1 cellular context compared by ENCODE assay signal in genomic region chr18:9869713-9870430, GRCh38.
A peak's percentile ranks its signal among the peaks of the same experiment; 100 is the strongest.
TF ChIP-seq lines count a peak whose summit lies in the region.

No MANE protein-coding gene starts in this region.

TF ChIP-seq in HepG2, 621 proteins besides CTCF, POLR2A, EP300 and RAD21 (continued from another document and continues in another):
- TF ChIP-seq HMGXB3 (CRISPR knock-in tag; IDR thresholded peaks at IDR 0.05; ENCODE audit: borderline replicate concordance) (0 out of 2 replicates have a peak, but pooled peaks have one; percentile 25), HNF1B (CRISPR knock-in tag; IDR thresholded peaks at IDR 0.05) (0 out of 2 replicates have a peak, but pooled peaks have one; percentile 15), KLF12 (CRISPR knock-in tag; IDR thresholded peaks at IDR 0.05; ENCODE audit: borderline replicate concordance) (no peak), RERE (CRISPR knock-in tag; IDR thresholded peaks at IDR 0.05; ENCODE audit: low read depth) (peak; percentile 58; the same call in 1 of the 2 replicates), ZNF34 (CRISPR knock-in tag; IDR thresholded peaks at IDR 0.05; ENCODE audit: borderline replicate concordance) (no peak), ZNF850 (CRISPR knock-in tag; conservative IDR thresholded peaks at IDR 0.05) (no peak), NCOA5 (CRISPR knock-in tag; IDR thresholded peaks at IDR 0.05) (no peak), ZNF546 (CRISPR knock-in tag; conservative IDR thresholded peaks at IDR 0.05) (no peak), IRF9 (CRISPR knock-in tag; IDR thresholded peaks at IDR 0.05; ENCODE audit: borderline replicate concordance) (no peak), SPEN (CRISPR knock-in tag; IDR thresholded peaks at IDR 0.05; ENCODE audit: low read depth) (no peak), IRF2 (CRISPR knock-in tag; IDR thresholded peaks at IDR 0.05) (peak; percentile 81), SSRP1 (CRISPR knock-in tag; IDR thresholded peaks at IDR 0.05) (no peak), SKIL (CRISPR knock-in tag; IDR thresholded peaks at IDR 0.05; ENCODE audit: borderline replicate concordance) (peak; percentile 65; the same call in 1 of the 2 replicates), ZNF33B (CRISPR knock-in tag; IDR thresholded peaks at IDR 0.05) (no peak), YY1 (IDR thresholded peaks at IDR 0.05; ENCODE audit: insufficient read depth, insufficient replicate concordance, low read depth, low read length) (peak; percentile 73), MEIS2 (CRISPR knock-in tag; IDR thresholded peaks at IDR 0.05) (peak; percentile 51; the same call in 1 of the 2 replicates), ZNF256 (CRISPR knock-in tag; conservative IDR thresholded peaks at IDR 0.05) (no peak), NR3C1 (CRISPR knock-in tag; IDR thresholded peaks at IDR 0.05) (no peak), ZNF225 (CRISPR knock-in tag; IDR thresholded peaks at IDR 0.05) (no peak), MIER2 (CRISPR knock-in tag; IDR thresholded peaks at IDR 0.05) (0 out of 2 replicates have a peak, but pooled peaks have one; percentile 20), ZNF761 (CRISPR knock-in tag; conservative IDR thresholded peaks at IDR 0.05) (no peak), LCORL (IDR thresholded peaks at IDR 0.05) (peak; percentile 80; the same call in 1 of the 2 replicates), LCORL (CRISPR knock-in tag; IDR thresholded peaks at IDR 0.05) (peak; percentile 82; the same call in 1 of the 2 replicates), ZNF713 (CRISPR knock-in tag; IDR thresholded peaks at IDR 0.05) (no peak), ZNF556 (CRISPR knock-in tag; IDR thresholded peaks at IDR 0.05; ENCODE audit: borderline replicate concordance) (no peak), ZNF570 (CRISPR knock-in tag; IDR thresholded peaks at IDR 0.05; ENCODE audit: borderline replicate concordance) (no peak), TCF12 (IDR thresholded peaks at IDR 0.05) (no peak), TCF12 (CRISPR knock-in tag; IDR thresholded peaks at IDR 0.05) (0 out of 2 replicates have a peak, but pooled peaks have one; percentile 54), EZH2 (conservative IDR thresholded peaks at IDR 0.05; ENCODE audit: low read depth, low read length) (no peak), ZNF143 (CRISPR knock-in tag; IDR thresholded peaks at IDR 0.05) (no peak), NFKBIZ (CRISPR knock-in tag; IDR thresholded peaks at IDR 0.05) (peak; percentile 79; the same call in 1 of the 2 replicates), ZNF230 (CRISPR knock-in tag; IDR thresholded peaks at IDR 0.05) (no peak), CSRNP2 (CRISPR knock-in tag; conservative IDR thresholded peaks at IDR 0.05; ENCODE audit: low read depth) (no peak), ATF4 (CRISPR knock-in tag; IDR thresholded peaks at IDR 0.05) (peak in 1 of 2 experiments; percentile 68; a peak in 2 of 4 replicates), NFKB2 (CRISPR knock-in tag; IDR thresholded peaks at IDR 0.05; ENCODE audit: borderline replicate concordance) (no peak), ERF (CRISPR knock-in tag; IDR thresholded peaks at IDR 0.05) (0 out of 2 replicates have a peak, but pooled peaks have one; percentile 40), RXRA (CRISPR knock-in tag; IDR thresholded peaks at IDR 0.05) (peak; percentile 92; the same call in 1 of the 2 replicates)
